Comparison of ENCODE assay signal across 8 cellular contexts in genomic region chr14:75126121-75126544, GRCh38. TPM values are rescaled to one million over a fixed set of nuclear protein-coding genes. Genes with fewer than 3 reads are reported as not detected.
DNase-seq lines count a peak whose midpoint lies in the region; ATAC-seq and TF ChIP-seq lines count a peak whose summit lies in the region.

No MANE protein-coding gene starts in this region.

- H3K4me3 Mint-ChIP-seq in nephron progenitor cell, result peak overlapping the region; percentile 89

- peaks cover 3% of the 10 kb centered on the region for H3K27me3 Mint-ChIP-seq in nephron progenitor cell (ENCODE audit: low read depth, poor library complexity)

- peak; percentile 4 for DNase-seq in GF-D8 (lab: John Stamatoyannopoulos, UW)
- DNase-seq in NOMO-1 (lab: John Stamatoyannopoulos, UW; ENCODE audit: unreplicated experiment in 2 of 2), result peak; percentile 29 to 47
- DNase-seq in dermis blood vessel endothelial cell, result peak; percentile 31
- DNase-seq in nephron progenitor cell, result no peak
- DNase-seq in amygdala (lab: John Stamatoyannopoulos, UW), result no peak
- no peak for DNase-seq in OCI-M2 (lab: John Stamatoyannopoulos, UW; ENCODE audit: unreplicated experiment)

- TF ChIP-seq CTCF in nephron progenitor cell (IDR thresholded peaks at IDR 0.05), result no peak

- H3K36me3 Mint-ChIP-seq in nephron progenitor cell (ENCODE audit: low read depth), result peaks cover 11% of the 10 kb centered on the region

- peaks cover 47% of the 10 kb centered on the region for H3K4me1 Mint-ChIP-seq in nephron progenitor cell

- no peaks in the 10 kb centered on the region for H3K9me3 Mint-ChIP-seq in nephron progenitor cell

- H3K27ac Mint-ChIP-seq in nephron progenitor cell, result peak overlapping the region; percentile 55

- ATAC-seq in GM18868 (IDR thresholded peaks at IDR 0.05; ENCODE audit: unreplicated experiment), result no peak
- ATAC-seq in GM21360 (IDR thresholded peaks at IDR 0.05; ENCODE audit: unreplicated experiment), result no peak

RNA-seq across cellular contexts. Expression of gene NEK9, which starts 0.7 kb away (rescaled TPM):
- total RNA-seq in dermis blood vessel endothelial cell, result 49.9 and 62.4 TPM in 2 replicates

RNA-seq across cellular contexts. Expression of gene TMED10, which starts 50.3 kb away (rescaled TPM):
- total RNA-seq in dermis blood vessel endothelial cell, result 271 and 313 TPM in 2 replicates

RNA-seq across cellular contexts. Expression of gene ZC2HC1C, which starts 56.7 kb away (rescaled TPM):
- total RNA-seq in dermis blood vessel endothelial cell, result 0.34 and 0.84 TPM in 2 replicates

Comparison
In these comparisons a context has a peak if more than half of its experiments do, and no peak if none do; other contexts are left out.
1. DNase-seq: peak in GF-D8 (single experiment), NOMO-1 (2 of 2) and dermis blood vessel endothelial cell (single experiment); none in nephron progenitor cell (single experiment), amygdala (0 of 56) and OCI-M2 (single experiment).